Comparison of ENCODE assay signal across 3 cellular contexts in genomic region chrX:52947501-52947900, GRCh38. TPM values are rescaled to one million over a fixed set of nuclear protein-coding genes. Genes with fewer than 3 reads are reported as not detected.
A peak's percentile ranks its signal among the peaks of the same experiment; 100 is the strongest.
DNase-seq lines count a peak whose midpoint lies in the region; ATAC-seq, FAIRE-seq and TF ChIP-seq lines count a peak whose summit lies in the region.
"Not testable (repeated sequence)": the region's sequence is repeated elsewhere in the genome, so short reads cannot be mapped to it uniquely, and the experiment has no call there.

No MANE protein-coding gene starts in this region.

- H3K4me3 ChIP-seq in mammary epithelial cell (replicated peaks in 1 of 3; ENCODE audit: insufficient read depth in 1 of 3, low read depth in 2 of 3, low read length in 3 of 3); endothelial cell of umbilical vein (replicated peaks in 1 of 3; ENCODE audit: insufficient read depth in 1 of 3, low read depth in 1 of 3, low read length in 3 of 3); psoas muscle: not testable (repeated sequence)

- H4K20me1 ChIP-seq in mammary epithelial cell (ENCODE audit: insufficient read depth, low read length); endothelial cell of umbilical vein (replicated peaks; ENCODE audit: control insufficient read depth, extremely low read depth, insufficient read depth, low read length): not testable (repeated sequence)

- not testable (repeated sequence) for H3K9me1 ChIP-seq in endothelial cell of umbilical vein (replicated peaks; ENCODE audit: control insufficient read depth, extremely low read depth, insufficient read depth, low read length)

- CTCF ChIA-PET in mammary epithelial cell (lab: Charles Lee; ENCODE audit: low non-redundant PET); endothelial cell of umbilical vein (lab: Charles Lee): not testable (repeated sequence)

- not testable (repeated sequence) for H3K9me3 ChIP-seq in mammary epithelial cell (replicated peaks; ENCODE audit: insufficient read depth, low read length); endothelial cell of umbilical vein (replicated peaks; ENCODE audit: control insufficient read depth, insufficient read depth, low read length); psoas muscle

- H3K27me3 ChIP-seq in mammary epithelial cell (ENCODE audit: insufficient read depth, low read length); endothelial cell of umbilical vein (ENCODE audit: control insufficient read depth in 2 of 2, insufficient read depth in 2 of 2, low read length in 2 of 2); psoas muscle (ENCODE audit: insufficient read depth in 3 of 3, low read length in 2 of 3): not testable (repeated sequence)

- H3K79me2 ChIP-seq in mammary epithelial cell (ENCODE audit: insufficient read depth, low read length); endothelial cell of umbilical vein (ENCODE audit: control insufficient read depth, insufficient read depth, low read length): not testable (repeated sequence)

- not testable (repeated sequence) for H3K27ac ChIP-seq in mammary epithelial cell (ENCODE audit: insufficient read depth, low read depth, low read length); endothelial cell of umbilical vein (ENCODE audit: insufficient read depth, low read depth, low read length); psoas muscle

- peak in 3 of 4 donors; percentile 34 to 88 (median 57) for ATAC-seq in psoas muscle

- TF ChIP-seq POLR2A in endothelial cell of umbilical vein (IDR thresholded peaks at IDR 0.05; ENCODE audit: low read depth, low read length) = not testable (repeated sequence)

- not testable (repeated sequence) for H3K4me2 ChIP-seq in mammary epithelial cell (ENCODE audit: insufficient read depth, low read depth, low read length); endothelial cell of umbilical vein (ENCODE audit: insufficient read depth, low read length)

- BruUV-seq in mammary epithelial cell (replicated peaks; lab: Mats Ljungman, UMichigan) (TSS peak; percentile 47), endothelial cell of umbilical vein (replicated peaks; lab: Mats Ljungman, UMichigan) (TSS peak; percentile 22)

- not testable (repeated sequence) for FAIRE-seq in endothelial cell of umbilical vein (lab: Jason Lieb, UNC)

- TF ChIP-seq CTCF in mammary epithelial cell (conservative IDR thresholded peaks at IDR 0.05 in 1 of 2, IDR thresholded peaks at IDR 0.05 in 1 of 2; ENCODE audit: extremely low read depth in 1 of 2, insufficient read depth in 1 of 2, low read depth in 1 of 2, low read length in 2 of 2); endothelial cell of umbilical vein (IDR thresholded peaks at IDR 0.05; ENCODE audit: extremely low read depth in 1 of 2, insufficient read depth in 1 of 2, low read depth in 1 of 2, low read length in 2 of 2); psoas muscle (IDR thresholded peaks at IDR 0.05): not testable (repeated sequence)

- no CpG with 5 or more reads among the region's 16 CpGs for WGBS in mammary epithelial cell (ENCODE audit: low coverage, missing lambda C conversion rate)
- no CpG with 5 or more reads among the region's 16 CpGs for WGBS in psoas muscle, 3 donors

- in situ Hi-C loops in mammary epithelial cell (cut with MboI; ENCODE audit: low sequenced_read_pairs in 2 of 2) = not testable (repeated sequence)

- H2AFZ ChIP-seq in mammary epithelial cell (ENCODE audit: low read depth, low read length); endothelial cell of umbilical vein (ENCODE audit: low read depth, low read length): not testable (repeated sequence)

- DNase-seq in mammary epithelial cell; endothelial cell of umbilical vein (ENCODE audit: low read depth, low spot score); psoas muscle: not testable (repeated sequence)

- intact Hi-C loops in mammary epithelial cell (cut with micrococcal nuclease); endothelial cell of umbilical vein (cut with micrococcal nuclease); psoas muscle (cut with DNase I): not testable (repeated sequence)

- not testable (repeated sequence) for H3K9ac ChIP-seq in mammary epithelial cell (ENCODE audit: insufficient read depth, low read length); endothelial cell of umbilical vein (replicated peaks; ENCODE audit: extremely low read depth, insufficient read depth, low read length)

- not testable (repeated sequence) for H3K4me1 ChIP-seq in mammary epithelial cell (ENCODE audit: insufficient read depth, low read length); endothelial cell of umbilical vein (ENCODE audit: control insufficient read depth, extremely low read depth, insufficient read depth, low read length); psoas muscle

- H3K36me3 ChIP-seq in mammary epithelial cell (ENCODE audit: insufficient read depth, low read length); endothelial cell of umbilical vein (ENCODE audit: control insufficient read depth in 2 of 2, extremely low read depth in 1 of 2, insufficient read depth in 2 of 2, low read length in 2 of 2); psoas muscle (ENCODE audit: insufficient read depth in 1 of 2, low read depth in 1 of 2): not testable (repeated sequence)

- POLR2A ChIA-PET in endothelial cell of umbilical vein (lab: Charles Lee) = not testable (repeated sequence)

- dilution Hi-C loops in mammary epithelial cell (cut with HindIII; ENCODE audit: low sequenced_read_pairs); endothelial cell of umbilical vein (cut with MboI; ENCODE audit: extremely low pct_ligation_motif_present, low sequenced_read_pairs): not testable (repeated sequence)

RNA-seq across cellular contexts. Expression of gene FAM156A, which starts 10.8 kb away (rescaled TPM):
- 10 to 100 TPM; 10.3 to 22.5 TPM for total RNA-seq in mammary epithelial cell
- polyA plus RNA-seq in mammary epithelial cell = 11.9 TPM
- 1.8 TPM for polyA minus RNA-seq in mammary epithelial cell
- total RNA-seq in endothelial cell of umbilical vein = 15.3 and 18.2 TPM in 2 replicates
- 11.3 and 16.1 TPM in 2 replicates for polyA plus RNA-seq in endothelial cell of umbilical vein
- polyA plus RNA-seq in endothelial cell of umbilical vein (2011; cell fraction: cytosol; rRNA removed) = 10.5 and 11.2 TPM in 2 replicates
- polyA plus RNA-seq in endothelial cell of umbilical vein (2011; cell fraction: nucleus; rRNA removed) = 91.0 and 130 TPM in 2 replicates
- 14.5 and 24.0 TPM in 2 replicates for polyA plus RNA-seq in endothelial cell of umbilical vein (2012)
- polyA minus RNA-seq in endothelial cell of umbilical vein = 14.7 and 19.4 TPM in 2 replicates
- 4.3 TPM for polyA minus RNA-seq in endothelial cell of umbilical vein (2011; cell fraction: cytosol; rRNA and poly(A)+ RNA removed)
- polyA minus RNA-seq in endothelial cell of umbilical vein (2011; cell fraction: nucleus; rRNA and poly(A)+ RNA removed) = 13.6 and 14.4 TPM in 2 replicates
- total RNA-seq in psoas muscle = 1 to 10 TPM; 3.4 to 8.6 (median 6.2) TPM
- polyA plus RNA-seq in psoas muscle = 1 to 10 TPM; 4.0 to 9.9 (median 5.3) TPM

RNA-seq across cellular contexts. Expression of gene FAM156B, which starts 50.4 kb away (rescaled TPM):
- total RNA-seq in mammary epithelial cell = 10 to 100 TPM; 11.0 to 13.6 TPM
- 16.9 TPM for polyA plus RNA-seq in mammary epithelial cell
- 5.7 TPM for polyA minus RNA-seq in mammary epithelial cell
- total RNA-seq in endothelial cell of umbilical vein = 10.8 and 16.7 TPM in 2 replicates
- polyA plus RNA-seq in endothelial cell of umbilical vein = 33.9 and 35.4 TPM in 2 replicates
- polyA plus RNA-seq in endothelial cell of umbilical vein (2011; cell fraction: cytosol; rRNA removed) = 15.0 and 24.5 TPM in 2 replicates
- 134 and 155 TPM in 2 replicates for polyA plus RNA-seq in endothelial cell of umbilical vein (2011; cell fraction: nucleus; rRNA removed)
- 8.2 and 12.8 TPM in 2 replicates for polyA plus RNA-seq in endothelial cell of umbilical vein (2012)
- polyA minus RNA-seq in endothelial cell of umbilical vein = 10.1 and 14.4 TPM in 2 replicates
- 15.0 TPM for polyA minus RNA-seq in endothelial cell of umbilical vein (2011; cell fraction: cytosol; rRNA and poly(A)+ RNA removed)
- 9.4 and 12.7 TPM in 2 replicates for polyA minus RNA-seq in endothelial cell of umbilical vein (2011; cell fraction: nucleus; rRNA and poly(A)+ RNA removed)
- 1 to 10 TPM; 1.1 to 2.7 (median 2.3) TPM for total RNA-seq in psoas muscle
- polyA plus RNA-seq in psoas muscle = 1 to 10 TPM; 1.6 to 5.4 (median 2.7) TPM
